11 cellular contexts compared by ENCODE assay signal in genomic region chr15:61155741-61156700, GRCh38.
DNase-seq lines count a peak whose midpoint lies in the region; ATAC-seq and TF ChIP-seq lines count a peak whose summit lies in the region.
"Had no signal": no experiment of that assay in that cellular context is flagged by ENCODE, and none has a peak within 500 bp of the region (broad histone marks: within the 10 kb centered on the region; RNA-seq: fewer than 3 reads in every experiment).

No MANE protein-coding gene starts in this region.

- H3K36me3 ChIP-seq in esophagus (ENCODE audit: control insufficient read depth in 2 of 2, insufficient read depth in 2 of 2, low read length in 1 of 2) (no peaks in the 10 kb centered on the region), uterus (no peaks in the 10 kb centered on the region)

- intact Hi-C loops in lower leg skin (cut with DNase I; ENCODE audit: low total_unique reads) (no loop called here), uterus (cut with DNase I; ENCODE audit: low total_unique reads) (no loop called here)

- H3K4me1 ChIP-seq in esophagus (ENCODE audit: control insufficient read depth in 2 of 2, insufficient read depth in 2 of 2, low read length in 1 of 2), result no peaks in the 10 kb centered on the region
- H3K4me1 ChIP-seq in uterus, result no peaks in the 10 kb centered on the region
- H3K4me1 ChIP-seq: parathyroid adenoma had no signal

- no peak for TF ChIP-seq CTCF in lower leg skin (IDR thresholded peaks at IDR 0.05)
- TF ChIP-seq CTCF in uterus (IDR thresholded peaks at IDR 0.05), result no peak

- no peak for ATAC-seq in GM19023 (IDR thresholded peaks at IDR 0.05; ENCODE audit: unreplicated experiment)
- no peak for ATAC-seq in HG03354 (IDR thresholded peaks at IDR 0.05; ENCODE audit: poor library complexity, severe bottlenecking, unreplicated experiment)

- H3K27ac ChIP-seq in esophagus (ENCODE audit: low read depth in 2 of 2, low read length in 1 of 2) (peak overlapping the region; percentile 4 to 60), uterus (peak overlapping the region; percentile 64 to 69)
- H3K27ac ChIP-seq: parathyroid adenoma had no signal

- H3K9me3 ChIP-seq in esophagus (ENCODE audit: control insufficient read depth in 2 of 2, insufficient read depth in 1 of 2, low read depth in 1 of 2, low read length in 1 of 2), result no peaks in the 10 kb centered on the region
- no peaks in the 10 kb centered on the region for H3K9me3 ChIP-seq in uterus

- no peak for TF ChIP-seq POLR2A in lower leg skin (IDR thresholded peaks at IDR 0.05)
- no peak for TF ChIP-seq POLR2A in uterus (IDR thresholded peaks at IDR 0.05)

- 70 to 83% methylated on average over 9 of the region's 9 CpGs for WGBS in esophagus, 2 donors
- 62 to 63% methylated on average over 9 of the region's 9 CpGs for WGBS in lower leg skin, 2 donors

- H3K27me3 ChIP-seq in esophagus (ENCODE audit: control insufficient read depth in 1 of 2, insufficient read depth in 2 of 2, low read length in 2 of 2), result no peaks in the 10 kb centered on the region
- H3K27me3 ChIP-seq in uterus, result no peaks in the 10 kb centered on the region

- DNase-seq in NCI-H2171 treated with DMSO at 0.1 percent for 48 hours (lab: John Stamatoyannopoulos, UW) (peak; percentile 30), NCI-H2171 (lab: John Stamatoyannopoulos, UW) (no peak), lower leg skin (ENCODE audit: low spot score in 2 of 2) (peak; percentile 64 to 89), uterus (peak; percentile 56 to 75), cortex of kidney (lab: John Stamatoyannopoulos, UW) (no peak)
- DNase-seq: activated CD4-positive, alpha-beta T cell treated with anti-CD3 and anti-CD28 coated beads, Interleukin-2, amount 50 U/mL, for 4 hours; SHP77 had no signal

- no peak overlapping the region for H3K4me3 ChIP-seq in esophagus (ENCODE audit: low read depth in 1 of 2, low read length in 2 of 2)
- H3K4me3 ChIP-seq in lower leg skin (ENCODE audit: low read depth, poor library complexity, severe bottlenecking), result no peak overlapping the region
- H3K4me3 ChIP-seq in uterus, result no peak overlapping the region

Comparison
In these comparisons a context has a peak if more than half of its experiments do, and no peak if none do; other contexts are left out.
1. DNase-seq: peak in NCI-H2171 treated with DMSO at 0.1 percent for 48 hours (single experiment), lower leg skin (2 of 2) and uterus (2 of 2); none in NCI-H2171 (single experiment) and cortex of kidney (single experiment).